Comparison of ENCODE assay signal across 37 cellular contexts in the genomic region with DNA sequence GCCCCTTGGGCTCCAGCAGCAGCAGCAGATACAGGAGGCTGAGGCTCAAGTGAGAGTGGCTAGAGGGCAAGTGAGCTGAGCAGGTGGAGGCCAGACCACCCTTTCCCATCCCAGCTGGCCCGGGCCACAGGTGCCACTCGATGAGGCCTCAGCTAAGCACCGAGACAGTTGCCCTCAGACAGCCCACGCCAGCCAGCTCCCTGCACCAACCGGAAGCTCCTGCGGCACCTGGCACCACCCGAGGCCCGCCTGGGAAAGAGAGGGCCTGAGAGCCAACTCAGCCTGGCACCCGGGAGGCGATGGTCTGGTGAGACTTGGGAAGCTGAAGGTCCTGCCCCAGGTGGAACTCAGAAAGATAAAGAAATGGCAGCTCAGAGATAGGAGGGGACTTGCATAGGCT. TPM values are rescaled to one million over a fixed set of nuclear protein-coding genes. Genes with fewer than 3 reads are reported as not detected.
"Had no signal": no experiment of that assay in that cellular context is flagged by ENCODE, and none has a peak within 500 bp of the region (broad histone marks: within the 10 kb centered on the region; RNA-seq: fewer than 3 reads in every experiment).

No MANE protein-coding gene starts in this region.

- H3K27me3 ChIP-seq: ascending aorta had no signal

- H3K4me3 Mint-ChIP-seq: activated B cell treated with CpG ODN at 0.5 μM for 24 hours; activated CD4-positive, alpha-beta memory T cell treated with anti-CD3 and anti-CD28 coated beads, Interleukin-2, amount 10 ng/mL, durations not matched to agents 7 days and 5 days; activated CD4-positive, alpha-beta T cell treated with anti-CD3 and anti-CD28 coated beads for 36 hours; activated CD4-positive, alpha-beta T cell treated with anti-CD3 and anti-CD28 coated beads, Interleukin-2, amount 10 ng/mL, durations not matched to agents 7 days and 5 days; activated CD8-positive, alpha-beta memory T cell treated with anti-CD3 and anti-CD28 coated beads, Interleukin-2, amount 10 ng/mL, durations not matched to agents 7 days and 5 days; activated CD8-positive, alpha-beta T cell treated with anti-CD3 and anti-CD28 coated beads, Interleukin-2, amount 10 ng/mL, durations not matched to agents 7 days and 5 days; activated naive CD4-positive, alpha-beta T cell treated with anti-CD3 and anti-CD28 coated beads, Interleukin-2, amount 10 ng/mL, durations not matched to agents 7 days and 5 days; activated naive CD4-positive, alpha-beta T cell treated with anti-CD3 and anti-CD28 coated beads, Interleukin-2, amount 50 U/mL, for 24 hours; activated naive CD8-positive, alpha-beta T cell; activated naive CD8-positive, alpha-beta T cell treated with anti-CD3 and anti-CD28 coated beads, Interleukin-2, amount 10 ng/mL, durations not matched to agents 7 days and 5 days; activated naive CD8-positive, alpha-beta T cell treated with anti-CD3 and anti-CD28 coated beads, Interleukin-2, amount 50 U/mL, for 24 hours; activated T-cell treated with anti-CD3 and anti-CD28 coated beads, Interleukin-2, amount 50 U/mL, for 24 hours; brain; T-helper 1 cell treated with Interleukin-12 subunit alpha and Interleukin-12 subunit beta and Interleukin-4 antibody, amounts not matched to agents 30 μg/mL and 1 μg/mL, for 36 hours; T-helper 2 cell treated with Interferon-gamma antibody and Interleukin-4, amounts not matched to agents 5 μg/mL and 100 μg/mL, for 36 hours had no signal

- H3K27ac ChIP-seq: ascending aorta, cardiac muscle cell, VCaP had no signal

- ATAC-seq: activated CD4-positive, alpha-beta T cell treated with anti-CD3 and anti-CD28 coated beads for 36 hours; activated CD8-positive, alpha-beta memory T cell treated with anti-CD3 and anti-CD28 coated beads, Interleukin-2, amount 10 ng/mL, durations not matched to agents 7 days and 5 days; activated CD8-positive, alpha-beta T cell treated with anti-CD3 and anti-CD28 coated beads, Interleukin-2, amount 10 ng/mL, durations not matched to agents 7 days and 5 days; activated naive CD8-positive, alpha-beta T cell treated with anti-CD3 and anti-CD28 coated beads, Interleukin-2, amount 50 U/mL, for 24 hours had no signal

- DNase-seq: activated B cell treated with CpG ODN at 0.5 μM for 24 hours; activated CD4-positive, alpha-beta memory T cell treated with anti-CD3 and anti-CD28 coated beads, Interleukin-2, amount 10 ng/mL, durations not matched to agents 7 days and 5 days; activated CD4-positive, alpha-beta T cell treated with anti-CD3 and anti-CD28 coated beads for 1 hour; activated CD4-positive, alpha-beta T cell treated with anti-CD3 and anti-CD28 coated beads for 36 hours; activated CD4-positive, alpha-beta T cell treated with anti-CD3 and anti-CD28 coated beads for 48 hours; activated CD4-positive, alpha-beta T cell treated with anti-CD3 and anti-CD28 coated beads, Interleukin-2, amount 10 ng/mL, durations not matched to agents 7 days and 5 days; activated CD4-positive, alpha-beta T cell treated with anti-CD3 and anti-CD28 coated beads, Interleukin-2, amount 50 U/mL, for 48 hours; activated CD8-positive, alpha-beta memory T cell treated with anti-CD3 and anti-CD28 coated beads for 24 hours; activated CD8-positive, alpha-beta memory T cell treated with anti-CD3 and anti-CD28 coated beads, Interleukin-2, amount 10 ng/mL, durations not matched to agents 7 days and 5 days; activated CD8-positive, alpha-beta memory T cell treated with anti-CD3 and anti-CD28 coated beads, Interleukin-2, amount 50 U/mL, for 48 hours; activated CD8-positive, alpha-beta T cell treated with anti-CD3 and anti-CD28 coated beads, Interleukin-2, amount 10 ng/mL, durations not matched to agents 7 days and 5 days; activated effector memory CD4-positive, alpha-beta T cell treated with Interleukin-2 at 50 U/mL for 16 hours; activated gamma-delta T cell; activated naive CD4-positive, alpha-beta T cell treated with anti-CD3 and anti-CD28 coated beads, Interleukin-2, amount 10 ng/mL, durations not matched to agents 7 days and 5 days; activated naive CD4-positive, alpha-beta T cell treated with Interleukin-2 at 50 U/mL for 16 hours; activated naive CD8-positive, alpha-beta T cell treated with anti-CD3 and anti-CD28 coated beads, Interleukin-2, amount 10 ng/mL, durations not matched to agents 7 days and 5 days; activated naive CD8-positive, alpha-beta T cell treated with anti-CD3 and anti-CD28 coated beads, Interleukin-2, amount 50 U/mL, for 24 hours; activated T-cell treated with anti-CD3 and anti-CD28 coated beads, Interleukin-2, amount 50 U/mL, for 24 hours; activated T-cell treated with anti-CD3 and anti-CD28 coated beads, Interleukin-2, amount 50 U/mL, for 48 hours; amygdala; anterior cingulate cortex; caudate nucleus; SW 1271; T-helper 1 cell; T-helper 2 cell; T-helper 9 cell had no signal

- H3K4me3 ChIP-seq: ascending aorta, cardiac muscle cell had no signal

- H3K27ac Mint-ChIP-seq: activated B cell treated with CpG ODN at 0.5 μM for 24 hours; activated CD4-positive, alpha-beta memory T cell treated with anti-CD3 and anti-CD28 coated beads, Interleukin-2, amount 10 ng/mL, durations not matched to agents 7 days and 5 days; activated CD4-positive, alpha-beta T cell treated with anti-CD3 and anti-CD28 coated beads for 36 hours; activated CD4-positive, alpha-beta T cell treated with anti-CD3 and anti-CD28 coated beads, Interleukin-2, amount 10 ng/mL, durations not matched to agents 7 days and 5 days; activated CD8-positive, alpha-beta memory T cell treated with anti-CD3 and anti-CD28 coated beads, Interleukin-2, amount 10 ng/mL, durations not matched to agents 7 days and 5 days; activated CD8-positive, alpha-beta T cell treated with anti-CD3 and anti-CD28 coated beads, Interleukin-2, amount 10 ng/mL, durations not matched to agents 7 days and 5 days; activated naive CD4-positive, alpha-beta T cell treated with anti-CD3 and anti-CD28 coated beads, Interleukin-2, amount 10 ng/mL, durations not matched to agents 7 days and 5 days; activated naive CD4-positive, alpha-beta T cell treated with anti-CD3 and anti-CD28 coated beads, Interleukin-2, amount 50 U/mL, for 24 hours; activated naive CD8-positive, alpha-beta T cell; activated naive CD8-positive, alpha-beta T cell treated with anti-CD3 and anti-CD28 coated beads, Interleukin-2, amount 10 ng/mL, durations not matched to agents 7 days and 5 days; activated naive CD8-positive, alpha-beta T cell treated with anti-CD3 and anti-CD28 coated beads, Interleukin-2, amount 50 U/mL, for 24 hours; activated T-cell treated with anti-CD3 and anti-CD28 coated beads, Interleukin-2, amount 50 U/mL, for 24 hours; activated T-helper 2 cell treated with anti-CD3 and anti-CD28 coated beads, Interferon-gamma antibody, Interleukin-2, Interleukin-4, amounts not matched to agents 10 μg/mL and 5 μg/mL and 100 μg/mL, durations not matched to agents 14 hours and 24 hours and 36 hours; T-helper 1 cell treated with Interleukin-12 subunit alpha and Interleukin-12 subunit beta and Interleukin-4 antibody, amounts not matched to agents 30 μg/mL and 1 μg/mL, for 36 hours; T-helper 2 cell treated with Interferon-gamma antibody and Interleukin-4, amounts not matched to agents 5 μg/mL and 100 μg/mL, for 36 hours had no signal

- H3K36me3 ChIP-seq: ascending aorta, cardiac muscle cell had no signal

- FAIRE-seq: bronchial epithelial cell, TTC549 had no signal

- H3K9me3 ChIP-seq: ascending aorta had no signal

- H3K9me3 Mint-ChIP-seq: activated B cell treated with CpG ODN at 0.5 μM for 24 hours; activated CD4-positive, alpha-beta memory T cell treated with anti-CD3 and anti-CD28 coated beads, Interleukin-2, amount 10 ng/mL, durations not matched to agents 7 days and 5 days; activated CD4-positive, alpha-beta T cell treated with anti-CD3 and anti-CD28 coated beads, Interleukin-2, amount 10 ng/mL, durations not matched to agents 7 days and 5 days; activated naive CD4-positive, alpha-beta T cell treated with anti-CD3 and anti-CD28 coated beads, Interleukin-2, amount 10 ng/mL, durations not matched to agents 7 days and 5 days; activated naive CD4-positive, alpha-beta T cell treated with anti-CD3 and anti-CD28 coated beads, Interleukin-2, amount 50 U/mL, for 24 hours; activated naive CD8-positive, alpha-beta T cell treated with anti-CD3 and anti-CD28 coated beads, Interleukin-2, amount 10 ng/mL, durations not matched to agents 7 days and 5 days; activated naive CD8-positive, alpha-beta T cell treated with anti-CD3 and anti-CD28 coated beads, Interleukin-2, amount 50 U/mL, for 24 hours; activated T-cell treated with anti-CD3 and anti-CD28 coated beads, Interleukin-2, amount 50 U/mL, for 24 hours; activated T-helper 2 cell treated with anti-CD3 and anti-CD28 coated beads, Interferon-gamma antibody, Interleukin-2, Interleukin-4, amounts not matched to agents 10 μg/mL and 5 μg/mL and 100 μg/mL, durations not matched to agents 14 hours and 24 hours and 36 hours; T-helper 1 cell treated with Interleukin-12 subunit alpha and Interleukin-12 subunit beta and Interleukin-4 antibody, amounts not matched to agents 30 μg/mL and 1 μg/mL, for 36 hours; T-helper 2 cell treated with Interferon-gamma antibody and Interleukin-4, amounts not matched to agents 5 μg/mL and 100 μg/mL, for 36 hours had no signal

- H3K36me3 Mint-ChIP-seq: activated CD8-positive, alpha-beta memory T cell treated with anti-CD3 and anti-CD28 coated beads, Interleukin-2, amount 10 ng/mL, durations not matched to agents 7 days and 5 days; activated naive CD4-positive, alpha-beta T cell treated with anti-CD3 and anti-CD28 coated beads, Interleukin-2, amount 10 ng/mL, durations not matched to agents 7 days and 5 days; activated naive CD4-positive, alpha-beta T cell treated with anti-CD3 and anti-CD28 coated beads, Interleukin-2, amount 50 U/mL, for 24 hours; activated naive CD8-positive, alpha-beta T cell; activated naive CD8-positive, alpha-beta T cell treated with anti-CD3 and anti-CD28 coated beads, Interleukin-2, amount 10 ng/mL, durations not matched to agents 7 days and 5 days; brain had no signal

RNA-seq across cellular contexts. Expression of a gene that starts 38.3 kb away (rescaled TPM):
- total RNA-seq: activated B cell treated with CpG ODN at 0.5 μM for 24 hours; activated CD4-positive, alpha-beta memory T cell treated with anti-CD3 and anti-CD28 coated beads, Interleukin-2, amount 10 ng/mL, durations not matched to agents 7 days and 5 days; activated CD4-positive, alpha-beta T cell treated with anti-CD3 and anti-CD28 coated beads for 36 hours; activated CD4-positive, alpha-beta T cell treated with anti-CD3 and anti-CD28 coated beads, Interleukin-2, amount 10 ng/mL, durations not matched to agents 7 days and 5 days; activated CD8-positive, alpha-beta memory T cell treated with anti-CD3 and anti-CD28 coated beads, Interleukin-2, amount 10 ng/mL, durations not matched to agents 7 days and 5 days; activated CD8-positive, alpha-beta T cell treated with anti-CD3 and anti-CD28 coated beads, Interleukin-2, amount 10 ng/mL, durations not matched to agents 7 days and 5 days; activated naive CD8-positive, alpha-beta T cell treated with anti-CD3 and anti-CD28 coated beads, Interleukin-2, amount 10 ng/mL, durations not matched to agents 7 days and 5 days; activated T-helper 2 cell treated with anti-CD3 and anti-CD28 coated beads, Interferon-gamma antibody, Interleukin-2, Interleukin-4, amounts not matched to agents 10 μg/mL and 5 μg/mL and 100 μg/mL, durations not matched to agents 14 hours and 24 hours and 36 hours; ascending aorta; bronchial epithelial cell; cardiac muscle cell had no signal
- polyA plus RNA-seq: cardiac muscle cell had no signal
